32 cellular contexts compared by ENCODE assay signal in genomic region chr11:34593085-34593484, GRCh38. TPM values are rescaled to one million over a fixed set of nuclear protein-coding genes. Genes with fewer than 3 reads are reported as not detected.
"Had no signal": no experiment of that assay in that cellular context is flagged by ENCODE, and none has a peak within 500 bp of the region (broad histone marks: within the 10 kb centered on the region; RNA-seq: fewer than 3 reads in every experiment).

No MANE protein-coding gene starts in this region.

- H3K27ac ChIP-seq: left lung, lower lobe of right lung, pancreas, prostate gland, skin epidermis, suprapubic skin, thoracic aorta, tibial artery, upper lobe of right lung had no signal

- DNase-seq: hypothalamus; left colon; left lung; lower lobe of right lung; mammary epithelial cell; mesenchymal stem cell; naive thymus-derived CD8-positive, alpha-beta T cell; nucleus accumbens; pancreas; posterior cingulate gyrus; retina; right cardiac atrium; stimulated activated CD4-positive, alpha-beta T cell treated with anti-CD3 and anti-CD28 coated beads, Interleukin-12 subunit alpha, Interleukin-12 subunit beta, amount 100 ng/mL, for 4 hours; stimulated activated CD4-positive, alpha-beta T cell treated with anti-CD3 and anti-CD28 coated beads, Interleukin-15, amount 100 ng/mL, for 24 hours; stimulated activated CD4-positive, alpha-beta T cell treated with anti-CD3 and anti-CD28 coated beads, Interleukin-2, amount 100 ng/mL, for 24 hours; stimulated activated CD4-positive, alpha-beta T cell treated with anti-CD3 and anti-CD28 coated beads, Interleukin-4, amount 100 ng/mL, for 24 hours; stimulated activated naive CD4-positive, alpha-beta T cell; tibial artery; trophoblast cell; upper lobe of right lung had no signal

- H3K36me3 Mint-ChIP-seq: stimulated activated effector memory CD8-positive, alpha-beta T cell treated with anti-CD3 and anti-CD28 coated beads, Interleukin-12 subunit alpha, Interleukin-12 subunit beta, amount 100 ng/mL, for 72 hours had no signal

- H3K27ac Mint-ChIP-seq: naive thymus-derived CD8-positive, alpha-beta T cell; nephron; stimulated activated effector memory CD8-positive, alpha-beta T cell treated with anti-CD3 and anti-CD28 coated beads, Interleukin-12 subunit alpha, Interleukin-12 subunit beta, amount 100 ng/mL, for 72 hours; stimulated activated naive CD8-positive, alpha-beta T cell treated with anti-CD3 and anti-CD28 coated beads, Interleukin-15, Interleukin-2, amounts not matched to agents 100 ng/mL and 50 ng/mL, for 24 hours had no signal

- H3K36me3 ChIP-seq: left lung, lower lobe of right lung, pancreas, prostate gland, suprapubic skin, thoracic aorta, tibial artery, upper lobe of right lung had no signal

- H3K4me3 Mint-ChIP-seq: naive thymus-derived CD8-positive, alpha-beta T cell; nephron; neural crest cell; stimulated activated effector memory CD8-positive, alpha-beta T cell treated with anti-CD3 and anti-CD28 coated beads, Interleukin-12 subunit alpha, Interleukin-12 subunit beta, amount 100 ng/mL, for 72 hours; stimulated activated naive CD8-positive, alpha-beta T cell treated with anti-CD3 and anti-CD28 coated beads, Interleukin-15, Interleukin-2, amounts not matched to agents 100 ng/mL and 50 ng/mL, for 24 hours had no signal

- H3K27me3 ChIP-seq: left lung, pancreas, suprapubic skin had no signal

- H3K4me3 ChIP-seq: left lung, lower lobe of right lung, pancreas, prostate gland, skin epidermis, suprapubic skin, thoracic aorta, tibial artery, upper lobe of right lung had no signal

- FAIRE-seq: keratinocyte, pancreas, urothelium cell line had no signal

- H3K9me3 ChIP-seq: left lung, lower lobe of right lung, pancreas, prostate gland, suprapubic skin, thoracic aorta, tibial artery, upper lobe of right lung had no signal

- ATAC-seq: left colon; left lung; lower lobe of right lung; naive thymus-derived CD8-positive, alpha-beta T cell; pancreas; right cardiac atrium; sciatic nerve; stimulated activated effector memory CD8-positive, alpha-beta T cell treated with anti-CD3 and anti-CD28 coated beads, Interleukin-12 subunit alpha, Interleukin-12 subunit beta, amount 100 ng/mL, for 72 hours; upper lobe of right lung had no signal

- H3K4me1 ChIP-seq: left lung, lower lobe of right lung, prostate gland, suprapubic skin, tibial artery, upper lobe of right lung had no signal

- H3K4me1 Mint-ChIP-seq: nephron; neural crest cell; stimulated activated effector memory CD8-positive, alpha-beta T cell treated with anti-CD3 and anti-CD28 coated beads, Interleukin-12 subunit alpha, Interleukin-12 subunit beta, amount 100 ng/mL, for 72 hours had no signal

RNA-seq across cellular contexts. Expression of gene EHF, which starts 27.8 kb away (rescaled TPM):
- total RNA-seq: naive thymus-derived CD8-positive, alpha-beta T cell; neural crest cell; osteoblast had no signal
- polyA plus RNA-seq: naive thymus-derived CD8-positive, alpha-beta T cell had no signal
